In the genomic region with DNA sequence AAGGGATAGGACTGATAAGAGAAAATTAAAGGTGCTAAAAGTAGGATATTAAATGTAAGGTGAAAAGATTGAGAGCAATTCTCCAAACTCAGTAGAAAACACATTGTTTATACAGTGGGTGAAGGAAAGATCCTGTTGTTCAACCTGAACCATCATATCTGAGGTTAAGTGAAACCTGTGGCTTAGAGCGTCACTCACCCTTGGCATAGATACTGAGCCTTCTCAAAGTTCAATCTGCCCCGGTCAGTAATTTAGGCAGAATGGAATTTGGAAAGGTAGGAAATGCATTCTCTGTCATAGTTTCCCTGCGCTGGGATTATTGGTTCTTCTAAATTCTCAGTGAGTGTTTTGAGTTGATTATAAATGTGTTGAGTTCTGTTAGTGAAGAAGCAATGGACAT, we compare ENCODE assay signal across 2 cellular contexts.
TF ChIP-seq lines count a peak whose summit lies in the region.

No MANE protein-coding gene starts in this region.

TF ChIP-seq in HepG2, 621 proteins besides CTCF, POLR2A, EP300 and RAD21 (continued from another document):
- TF ChIP-seq, protein P1, sequence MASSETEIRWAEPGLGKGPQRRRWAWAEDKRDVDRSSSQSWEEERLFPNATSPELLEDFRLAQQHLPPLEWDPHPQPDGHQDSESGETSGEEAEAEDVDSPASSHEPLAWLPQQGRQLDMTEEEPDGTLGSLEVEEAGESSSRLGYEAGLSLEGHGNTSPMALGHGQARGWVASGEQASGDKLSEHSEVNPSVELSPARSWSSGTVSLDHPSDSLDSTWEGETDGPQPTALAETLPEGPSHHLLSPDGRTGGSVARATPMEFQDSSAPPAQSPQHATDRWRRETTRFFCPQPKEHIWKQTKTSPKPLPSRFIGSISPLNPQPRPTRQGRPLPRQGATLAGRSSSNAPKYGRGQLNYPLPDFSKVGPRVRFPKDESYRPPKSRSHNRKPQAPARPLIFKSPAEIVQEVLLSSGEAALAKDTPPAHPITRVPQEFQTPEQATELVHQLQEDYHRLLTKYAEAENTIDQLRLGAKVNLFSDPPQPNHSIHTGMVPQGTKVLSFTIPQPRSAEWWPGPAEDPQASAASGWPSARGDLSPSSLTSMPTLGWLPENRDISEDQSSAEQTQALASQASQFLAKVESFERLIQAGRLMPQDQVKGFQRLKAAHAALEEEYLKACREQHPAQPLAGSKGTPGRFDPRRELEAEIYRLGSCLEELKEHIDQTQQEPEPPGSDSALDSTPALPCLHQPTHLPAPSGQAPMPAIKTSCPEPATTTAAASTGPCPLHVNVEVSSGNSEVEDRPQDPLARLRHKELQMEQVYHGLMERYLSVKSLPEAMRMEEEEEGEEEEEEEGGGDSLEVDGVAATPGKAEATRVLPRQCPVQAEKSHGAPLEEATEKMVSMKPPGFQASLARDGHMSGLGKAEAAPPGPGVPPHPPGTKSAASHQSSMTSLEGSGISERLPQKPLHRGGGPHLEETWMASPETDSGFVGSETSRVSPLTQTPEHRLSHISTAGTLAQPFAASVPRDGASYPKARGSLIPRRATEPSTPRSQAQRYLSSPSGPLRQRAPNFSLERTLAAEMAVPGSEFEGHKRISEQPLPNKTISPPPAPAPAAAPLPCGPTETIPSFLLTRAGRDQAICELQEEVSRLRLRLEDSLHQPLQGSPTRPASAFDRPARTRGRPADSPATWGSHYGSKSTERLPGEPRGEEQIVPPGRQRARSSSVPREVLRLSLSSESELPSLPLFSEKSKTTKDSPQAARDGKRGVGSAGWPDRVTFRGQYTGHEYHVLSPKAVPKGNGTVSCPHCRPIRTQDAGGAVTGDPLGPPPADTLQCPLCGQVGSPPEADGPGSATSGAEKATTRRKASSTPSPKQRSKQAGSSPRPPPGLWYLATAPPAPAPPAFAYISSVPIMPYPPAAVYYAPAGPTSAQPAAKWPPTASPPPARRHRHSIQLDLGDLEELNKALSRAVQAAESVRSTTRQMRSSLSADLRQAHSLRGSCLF (CRISPR knock-in tag; IDR thresholded peaks at IDR 0.05; ENCODE audit: borderline replicate concordance): no peak
- TF ChIP-seq PAF1 (CRISPR knock-in tag; IDR thresholded peaks at IDR 0.05) (no peak), NCOA1 (CRISPR knock-in tag; IDR thresholded peaks at IDR 0.05) (no peak), ZSCAN25 (CRISPR knock-in tag; IDR thresholded peaks at IDR 0.05) (no peak), NRL (CRISPR knock-in tag; IDR thresholded peaks at IDR 0.05; ENCODE audit: borderline replicate concordance) (no peak), ZNF235 (CRISPR knock-in tag; IDR thresholded peaks at IDR 0.05; ENCODE audit: borderline replicate concordance) (no peak)
- TF ChIP-seq, protein P2, sequence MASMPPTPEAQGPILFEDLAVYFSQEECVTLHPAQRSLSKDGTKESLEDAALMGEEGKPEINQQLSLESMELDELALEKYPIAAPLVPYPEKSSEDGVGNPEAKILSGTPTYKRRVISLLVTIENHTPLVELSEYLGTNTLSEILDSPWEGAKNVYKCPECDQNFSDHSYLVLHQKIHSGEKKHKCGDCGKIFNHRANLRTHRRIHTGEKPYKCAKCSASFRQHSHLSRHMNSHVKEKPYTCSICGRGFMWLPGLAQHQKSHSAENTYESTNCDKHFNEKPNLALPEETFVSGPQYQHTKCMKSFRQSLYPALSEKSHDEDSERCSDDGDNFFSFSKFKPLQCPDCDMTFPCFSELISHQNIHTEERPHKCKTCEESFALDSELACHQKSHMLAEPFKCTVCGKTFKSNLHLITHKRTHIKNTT (CRISPR knock-in tag; IDR thresholded peaks at IDR 0.05): no peak

TF ChIP-seq in SK-N-SH treated with all-trans-retinoic acid at 6 μM for 48 hours, 23 proteins besides CTCF, POLR2A, EP300 and RAD21 (continued from another document):
- TF ChIP-seq, protein P3, sequence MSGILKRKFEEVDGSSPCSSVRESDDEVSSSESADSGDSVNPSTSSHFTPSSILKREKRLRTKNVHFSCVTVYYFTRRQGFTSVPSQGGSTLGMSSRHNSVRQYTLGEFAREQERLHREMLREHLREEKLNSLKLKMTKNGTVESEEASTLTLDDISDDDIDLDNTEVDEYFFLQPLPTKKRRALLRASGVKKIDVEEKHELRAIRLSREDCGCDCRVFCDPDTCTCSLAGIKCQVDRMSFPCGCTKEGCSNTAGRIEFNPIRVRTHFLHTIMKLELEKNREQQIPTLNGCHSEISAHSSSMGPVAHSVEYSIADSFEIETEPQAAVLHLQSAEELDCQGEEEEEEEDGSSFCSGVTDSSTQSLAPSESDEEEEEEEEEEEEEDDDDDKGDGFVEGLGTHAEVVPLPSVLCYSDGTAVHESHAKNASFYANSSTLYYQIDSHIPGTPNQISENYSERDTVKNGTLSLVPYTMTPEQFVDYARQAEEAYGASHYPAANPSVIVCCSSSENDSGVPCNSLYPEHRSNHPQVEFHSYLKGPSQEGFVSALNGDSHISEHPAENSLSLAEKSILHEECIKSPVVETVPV (CRISPR knock-in tag; IDR thresholded peaks at IDR 0.05): no peak
- TF ChIP-seq, protein P4, sequence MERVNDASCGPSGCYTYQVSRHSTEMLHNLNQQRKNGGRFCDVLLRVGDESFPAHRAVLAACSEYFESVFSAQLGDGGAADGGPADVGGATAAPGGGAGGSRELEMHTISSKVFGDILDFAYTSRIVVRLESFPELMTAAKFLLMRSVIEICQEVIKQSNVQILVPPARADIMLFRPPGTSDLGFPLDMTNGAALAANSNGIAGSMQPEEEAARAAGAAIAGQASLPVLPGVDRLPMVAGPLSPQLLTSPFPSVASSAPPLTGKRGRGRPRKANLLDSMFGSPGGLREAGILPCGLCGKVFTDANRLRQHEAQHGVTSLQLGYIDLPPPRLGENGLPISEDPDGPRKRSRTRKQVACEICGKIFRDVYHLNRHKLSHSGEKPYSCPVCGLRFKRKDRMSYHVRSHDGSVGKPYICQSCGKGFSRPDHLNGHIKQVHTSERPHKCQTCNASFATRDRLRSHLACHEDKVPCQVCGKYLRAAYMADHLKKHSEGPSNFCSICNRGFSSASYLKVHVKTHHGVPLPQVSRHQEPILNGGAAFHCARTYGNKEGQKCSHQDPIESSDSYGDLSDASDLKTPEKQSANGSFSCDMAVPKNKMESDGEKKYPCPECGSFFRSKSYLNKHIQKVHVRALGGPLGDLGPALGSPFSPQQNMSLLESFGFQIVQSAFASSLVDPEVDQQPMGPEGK (CRISPR knock-in tag; IDR thresholded peaks at IDR 0.05; ENCODE audit: borderline replicate concordance): no peak
- TF ChIP-seq CSDC2 (CRISPR knock-in tag; IDR thresholded peaks at IDR 0.05) (no peak), ZFP30 (CRISPR knock-in tag; IDR thresholded peaks at IDR 0.05) (no peak), ESRRG (CRISPR knock-in tag; IDR thresholded peaks at IDR 0.05) (no peak), PPARA (CRISPR knock-in tag; IDR thresholded peaks at IDR 0.05; ENCODE audit: borderline replicate concordance) (no peak), ZC3H10 (CRISPR knock-in tag; IDR thresholded peaks at IDR 0.05) (no peak), ARNTL (CRISPR knock-in tag; IDR thresholded peaks at IDR 0.05; ENCODE audit: borderline replicate concordance, low read depth) (no peak), TOX (CRISPR knock-in tag; IDR thresholded peaks at IDR 0.05; ENCODE audit: borderline replicate concordance) (no peak), ZFP3 (CRISPR knock-in tag; IDR thresholded peaks at IDR 0.05) (no peak)
- TF ChIP-seq, protein P5, sequence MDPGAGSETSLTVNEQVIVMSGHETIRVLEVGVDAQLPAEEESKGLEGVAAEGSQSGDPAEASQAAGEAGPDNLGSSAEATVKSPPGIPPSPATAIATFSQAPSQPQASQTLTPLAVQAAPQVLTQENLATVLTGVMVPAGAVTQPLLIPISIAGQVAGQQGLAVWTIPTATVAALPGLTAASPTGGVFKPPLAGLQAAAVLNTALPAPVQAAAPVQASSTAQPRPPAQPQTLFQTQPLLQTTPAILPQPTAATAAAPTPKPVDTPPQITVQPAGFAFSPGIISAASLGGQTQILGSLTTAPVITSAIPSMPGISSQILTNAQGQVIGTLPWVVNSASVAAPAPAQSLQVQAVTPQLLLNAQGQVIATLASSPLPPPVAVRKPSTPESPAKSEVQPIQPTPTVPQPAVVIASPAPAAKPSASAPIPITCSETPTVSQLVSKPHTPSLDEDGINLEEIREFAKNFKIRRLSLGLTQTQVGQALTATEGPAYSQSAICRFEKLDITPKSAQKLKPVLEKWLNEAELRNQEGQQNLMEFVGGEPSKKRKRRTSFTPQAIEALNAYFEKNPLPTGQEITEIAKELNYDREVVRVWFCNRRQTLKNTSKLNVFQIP (CRISPR knock-in tag; IDR thresholded peaks at IDR 0.05; ENCODE audit: borderline replicate concordance, low read depth): no peak
- TF ChIP-seq, protein P6, sequence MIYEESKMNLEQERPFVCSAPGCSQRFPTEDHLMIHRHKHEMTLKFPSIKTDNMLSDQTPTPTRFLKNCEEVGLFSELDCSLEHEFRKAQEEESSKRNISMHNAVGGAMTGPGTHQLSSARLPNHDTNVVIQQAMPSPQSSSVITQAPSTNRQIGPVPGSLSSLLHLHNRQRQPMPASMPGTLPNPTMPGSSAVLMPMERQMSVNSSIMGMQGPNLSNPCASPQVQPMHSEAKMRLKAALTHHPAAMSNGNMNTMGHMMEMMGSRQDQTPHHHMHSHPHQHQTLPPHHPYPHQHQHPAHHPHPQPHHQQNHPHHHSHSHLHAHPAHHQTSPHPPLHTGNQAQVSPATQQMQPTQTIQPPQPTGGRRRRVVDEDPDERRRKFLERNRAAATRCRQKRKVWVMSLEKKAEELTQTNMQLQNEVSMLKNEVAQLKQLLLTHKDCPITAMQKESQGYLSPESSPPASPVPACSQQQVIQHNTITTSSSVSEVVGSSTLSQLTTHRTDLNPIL (CRISPR knock-in tag; IDR thresholded peaks at IDR 0.05; ENCODE audit: low read depth): no peak
